8 cellular contexts compared by ENCODE assay signal in the genomic region with DNA sequence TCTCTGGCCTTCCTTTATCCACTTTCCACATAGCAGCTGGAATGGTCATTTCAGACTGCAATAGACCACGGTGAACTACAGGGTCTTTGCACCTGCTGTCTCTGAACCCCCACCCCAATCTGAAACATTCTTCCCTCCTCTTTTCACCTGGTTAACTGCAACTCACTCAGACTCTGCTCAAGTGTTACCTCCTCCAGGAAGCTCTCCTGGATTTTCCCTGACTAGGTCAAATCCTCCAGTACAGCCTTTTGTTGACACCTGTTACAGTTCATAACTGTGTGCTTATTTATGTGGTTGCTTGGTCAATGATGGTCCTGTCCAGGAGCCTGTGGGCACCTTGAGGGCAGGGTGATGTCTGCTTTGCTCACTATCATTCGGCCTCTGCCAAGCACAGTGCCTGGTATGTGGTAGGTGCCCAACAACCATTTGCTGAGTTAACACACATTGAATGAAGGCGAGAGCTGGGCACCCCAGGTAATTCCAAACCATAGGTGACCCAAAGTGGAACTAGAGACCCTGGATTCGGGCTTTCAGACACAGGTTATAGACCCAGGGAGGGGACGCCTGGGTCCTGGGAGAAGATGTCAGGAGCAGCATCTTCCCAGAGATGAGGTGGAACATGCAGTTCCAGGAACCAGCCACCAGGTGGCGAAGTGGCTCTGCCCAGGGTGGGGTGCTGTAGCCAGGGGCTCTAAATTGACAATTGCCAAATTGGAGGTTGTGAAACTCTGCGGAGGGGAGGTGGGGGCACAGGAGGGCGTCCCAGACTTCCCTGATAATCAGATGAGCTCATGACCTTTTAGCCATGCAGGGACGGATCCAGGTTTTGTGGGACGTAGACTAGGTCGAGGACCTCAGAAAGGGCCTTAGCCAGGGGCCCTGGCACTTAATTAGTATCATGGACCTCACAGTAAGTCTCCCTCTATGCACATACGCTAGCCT. TPM values are rescaled to one million over a fixed set of nuclear protein-coding genes. Genes with fewer than 3 reads are reported as not detected.
A peak's percentile ranks its signal among the peaks of the same experiment; 100 is the strongest.
DNase-seq lines count a peak whose midpoint lies in the region; ATAC-seq and TF ChIP-seq lines count a peak whose summit lies in the region.

No MANE protein-coding gene starts in this region.

- no peak overlapping the region for H2AFZ ChIP-seq in smooth muscle cell (ENCODE audit: low read depth)

- no peak overlapping the region for H3K9ac ChIP-seq in smooth muscle cell (ENCODE audit: low read depth)

- peak; percentile 93 for TF ChIP-seq CTCF in smooth muscle cell (IDR thresholded peaks at IDR 0.05; ENCODE audit: borderline replicate concordance, insufficient read depth, poor library complexity, severe bottlenecking)

- H3K79me2 ChIP-seq in smooth muscle cell (ENCODE audit: low read depth), result no peaks in the 10 kb centered on the region

- no peak overlapping the region for H3K4me3 ChIP-seq in smooth muscle cell

- no peaks in the 10 kb centered on the region for H3K9me3 ChIP-seq in smooth muscle cell (replicated peaks; ENCODE audit: low read depth)

- DNase-seq in Daoy (ENCODE audit: low read depth) (peak; percentile 52), Kasumi-1 (lab: John Stamatoyannopoulos, UW) (peak; percentile 24 to 55), T-helper 22 cell (ENCODE audit: low read depth) (peak; percentile 39), astrocyte of the hippocampus (ENCODE audit: low read depth, low spot score) (peak; percentile 70), hypothalamus (lab: John Stamatoyannopoulos, UW) (peak in 46 of 51 donors; percentile 4 to 76 (median 40)), smooth muscle cell (lab: John Stamatoyannopoulos, UW; ENCODE audit: unreplicated experiment) (peak; percentile 19)

- no peak overlapping the region for H3K4me2 ChIP-seq in smooth muscle cell

- H3K36me3 ChIP-seq in smooth muscle cell (ENCODE audit: low read depth), result no peaks in the 10 kb centered on the region

- ATAC-seq in GM21737 (IDR thresholded peaks at IDR 0.05; ENCODE audit: unreplicated experiment) (no peak), HG02610 (IDR thresholded peaks at IDR 0.05; ENCODE audit: unreplicated experiment) (no peak)

- H3K27ac ChIP-seq in smooth muscle cell (ENCODE audit: low read depth), result no peak overlapping the region

- no peaks in the 10 kb centered on the region for H3F3A ChIP-seq in smooth muscle cell (ENCODE audit: low read depth)

- H3K27me3 ChIP-seq in smooth muscle cell (ENCODE audit: low read depth), result no peaks in the 10 kb centered on the region

- H3K4me1 ChIP-seq in smooth muscle cell (ENCODE audit: low read depth), result no peaks in the 10 kb centered on the region

- no peaks in the 10 kb centered on the region for H4K20me1 ChIP-seq in smooth muscle cell (ENCODE audit: low read depth)

- 46% methylated on average over 12 of the region's 12 CpGs for WGBS in smooth muscle cell (ENCODE audit: low lambda C conversion rate)

RNA-seq across cellular contexts. Expression of a gene that starts 28.1 kb away (rescaled TPM):
- 0.51 and 0.65 TPM in 2 replicates for total RNA-seq in Daoy (2014; rRNA removed; shearing (Covaris generic))
- total RNA-seq in smooth muscle cell, result 0.63 and 1.9 TPM in 2 replicates
- polyA plus RNA-seq in smooth muscle cell, result 1.5 TPM in 2 replicates

Comparison
In these comparisons a context has a peak if more than half of its experiments do, and no peak if none do; other contexts are left out.
1. DNase-seq: peak in every context shown above with its lines; median percentile 70 in astrocyte of the hippocampus; 52 in Daoy; 40 in hypothalamus; 40 in Kasumi-1; 39 in T-helper 22 cell; 19 in smooth muscle cell.